In genomic region chr5:142107729-142108431, GRCh38 we compare ENCODE assay signal across 8 cellular contexts. TPM values are rescaled to one million over a fixed set of nuclear protein-coding genes. Genes with fewer than 3 reads are reported as not detected.
DNase-seq lines count a peak whose midpoint lies in the region; ATAC-seq and TF ChIP-seq lines count a peak whose summit lies in the region.

No MANE protein-coding gene starts in this region.

- TF ChIP-seq CTCF in DND-41 (IDR thresholded peaks at IDR 0.05; ENCODE audit: borderline replicate concordance, extremely low read depth, low read length, poor library complexity, severe bottlenecking) (no peak), GM10266 (IDR thresholded peaks at IDR 0.05; ENCODE audit: control insufficient read depth, insufficient read depth, low read depth, missing control alignments) (no peak)

- no peak overlapping the region for H4K12ac ChIP-seq in trophoblast cell (ENCODE audit: low read depth, low read length)

- no peaks in the 10 kb centered on the region for H3K9me3 ChIP-seq in DND-41 (ENCODE audit: insufficient read depth, low read length, severe bottlenecking)
- H3K9me3 ChIP-seq in SJSA1 (replicated peaks), result no peaks in the 10 kb centered on the region
- no peaks in the 10 kb centered on the region for H3K9me3 ChIP-seq in esophagus (ENCODE audit: control insufficient read depth in 2 of 2, insufficient read depth in 1 of 2, low read depth in 1 of 2, low read length in 1 of 2)
- H3K9me3 ChIP-seq in trophoblast cell (ENCODE audit: insufficient read depth, low read depth, low read length), result no peaks in the 10 kb centered on the region

- H3K9ac ChIP-seq in DND-41 (ENCODE audit: low read depth, low read length) (peak overlapping the region; percentile 93), trophoblast cell (ENCODE audit: low read length) (no peak overlapping the region)

- H2BK5ac ChIP-seq in trophoblast cell (ENCODE audit: low read depth, low read length, poor library complexity), result no peak overlapping the region

- H3K36me3 ChIP-seq in DND-41 (ENCODE audit: insufficient read depth, low read length) (peaks cover 4% of the 10 kb centered on the region), SJSA1 (peaks cover 20% of the 10 kb centered on the region), esophagus (ENCODE audit: control insufficient read depth in 2 of 2, insufficient read depth in 2 of 2, low read length in 1 of 2) (no peaks in the 10 kb centered on the region), trophoblast cell (ENCODE audit: control insufficient read depth in 1 of 2, insufficient read depth in 2 of 2, low read length in 2 of 2) (no peaks in the 10 kb centered on the region)

- H3K27ac ChIP-seq in DND-41 (ENCODE audit: low read length) (peak overlapping the region; percentile 47), SJSA1 (no peak overlapping the region), esophagus (ENCODE audit: low read depth in 2 of 2, low read length in 1 of 2) (peak overlapping the region; percentile 99 to 100), trophoblast cell (ENCODE audit: low read depth, low read length) (no peak overlapping the region)

- H2AK5ac ChIP-seq in trophoblast cell (ENCODE audit: low read length), result no peak overlapping the region

- H2AFZ ChIP-seq in DND-41 (ENCODE audit: low read depth, low read length) (peak overlapping the region; percentile 85), trophoblast cell (ENCODE audit: insufficient read depth, low read length, poor library complexity) (peak overlapping the region; percentile 6)

- H3K4me1 ChIP-seq in DND-41 (ENCODE audit: insufficient read depth, low read length) (peaks cover 36% of the 10 kb centered on the region), SJSA1 (replicated peaks) (peaks cover 20% of the 10 kb centered on the region), esophagus (ENCODE audit: control insufficient read depth in 2 of 2, insufficient read depth in 2 of 2, low read length in 1 of 2) (peaks cover 0 to 4% of the 10 kb centered on the region in 2 donors), trophoblast cell (ENCODE audit: control insufficient read depth in 1 of 2, insufficient read depth in 2 of 2, low read length in 2 of 2) (peaks cover 0 to 2% of the 10 kb centered on the region in 2 experiments)

- no peak overlapping the region for H2BK120ac ChIP-seq in trophoblast cell (ENCODE audit: insufficient read depth, low read length, poor library complexity)

- H3K18ac ChIP-seq in trophoblast cell (ENCODE audit: low read length), result no peak overlapping the region

- 74 to 75% methylated on average over 11 of the region's 11 CpGs for WGBS in esophagus, 2 donors
- no CpG with 5 or more reads among the region's 11 CpGs for WGBS in trophoblast cell (ENCODE audit: extremely low coverage, insufficient coverage, insufficient read length)

- H3K79me2 ChIP-seq in DND-41 (ENCODE audit: insufficient read depth, low read length) (peaks cover 41% of the 10 kb centered on the region), trophoblast cell (ENCODE audit: control insufficient read depth, insufficient read depth, low read length, poor library complexity) (peaks cover 5% of the 10 kb centered on the region)

- H4K8ac ChIP-seq in trophoblast cell (ENCODE audit: low read depth, low read length), result peak overlapping the region; percentile 7

- H3K4ac ChIP-seq in trophoblast cell (ENCODE audit: low read depth, low read length), result no peak overlapping the region

- H3K4me2 ChIP-seq in DND-41 (ENCODE audit: insufficient read depth, low read length) (peak overlapping the region; percentile 90), trophoblast cell (ENCODE audit: low read length) (peak overlapping the region; percentile 66)

- no peak overlapping the region for H4K91ac ChIP-seq in trophoblast cell (ENCODE audit: low read depth, low read length)

- H3K4me3 ChIP-seq in DND-41 (ENCODE audit: low read depth in 1 of 2, low read length in 2 of 2) (peak overlapping the region in 1 of 2 experiments; percentile 75; a peak in 3 of 4 replicates), SJSA1 (peak overlapping the region; percentile 96), esophagus (ENCODE audit: low read depth in 1 of 2, low read length in 2 of 2) (peak overlapping the region; percentile 84 to 98), trophoblast cell (ENCODE audit: low read depth, low read length) (no peak overlapping the region)

- no peak overlapping the region for H3K14ac ChIP-seq in trophoblast cell (ENCODE audit: low read length)

- no peak for DNase-seq in DND-41
- DNase-seq in SJSA1 (ENCODE audit: low read depth in 1 of 2, low spot score in 2 of 2), result no peak
- no peak for DNase-seq in trophoblast cell
- no peak for DNase-seq in NCI-H187 (lab: John Stamatoyannopoulos, UW)
- DNase-seq in HK-2 (ENCODE audit: unreplicated experiment), result no peak
- DNase-seq in GM10266 (ENCODE audit: extremely low spot score), result no peak

- H3K79me1 ChIP-seq in trophoblast cell (ENCODE audit: low read length), result peaks cover 5% of the 10 kb centered on the region

- H3K23ac ChIP-seq in trophoblast cell (ENCODE audit: low read length), result no peak overlapping the region

- H3K27me3 ChIP-seq in DND-41 (ENCODE audit: insufficient read depth, low read length, poor library complexity), result no peaks in the 10 kb centered on the region
- no peaks in the 10 kb centered on the region for H3K27me3 ChIP-seq in SJSA1 (replicated peaks)
- H3K27me3 ChIP-seq in esophagus (ENCODE audit: control insufficient read depth in 1 of 2, insufficient read depth in 2 of 2, low read length in 2 of 2), result no peaks in the 10 kb centered on the region
- H3K27me3 ChIP-seq in trophoblast cell (ENCODE audit: insufficient read depth, low read length), result no peaks in the 10 kb centered on the region

- ATAC-seq in DND-41 (ENCODE audit: insufficient read depth, low read depth) (no peak), HG03469 (IDR thresholded peaks at IDR 0.05; ENCODE audit: unreplicated experiment) (no peak)

- no peak overlapping the region for H2BK12ac ChIP-seq in trophoblast cell (ENCODE audit: low read length)

- peaks cover 19% of the 10 kb centered on the region; the same call in 1 of the 2 replicates for H4K20me1 ChIP-seq in DND-41 (ENCODE audit: insufficient read depth, low read length)

RNA-seq across cellular contexts. Expression of gene NDFIP1, which starts 0.7 kb away (rescaled TPM):
- total RNA-seq in SJSA1 (2014; rRNA removed; shearing (Covaris generic)), result 76.1 and 77.2 TPM in 2 replicates
- 10 to 100 TPM; 14.1 to 24.4 TPM for polyA plus RNA-seq in esophagus
- 26.2 and 27.0 TPM in 2 replicates for polyA plus RNA-seq in trophoblast cell (2013)

Comparison
In these comparisons a context has a peak if more than half of its experiments do, and no peak if none do; other contexts are left out.
1. H3K27ac ChIP-seq: peak in DND-41 (single experiment) and esophagus (2 of 2); none in SJSA1 (single experiment) and trophoblast cell (single experiment).